ENCODE assay signal across 9 cellular contexts in genomic region chrX:103657066-103657465, GRCh38. TPM values are rescaled to one million over a fixed set of nuclear protein-coding genes. Genes with fewer than 3 reads are reported as not detected.
"Had no signal": no experiment of that assay in that cellular context is flagged by ENCODE, and none has a peak within 500 bp of the region (broad histone marks: within the 10 kb centered on the region; RNA-seq: fewer than 3 reads in every experiment).

No MANE protein-coding gene starts in this region.

RNA-seq across cellular contexts. Expression of gene TMEM31, which starts 53.6 kb away (rescaled TPM):
- total RNA-seq: activated naive CD8-positive, alpha-beta T cell treated with anti-CD3 and anti-CD28 coated beads for 36 hours; gastrocnemius medialis; left cardiac atrium; liver; mononuclear cell; myocyte; T-helper 17 cell; temporal lobe; transverse colon had no signal
- polyA plus RNA-seq: liver had no signal
